1 cellular context compared by ENCODE assay signal in genomic region chr5:126776499-126777256, GRCh38.
A peak's percentile ranks its signal among the peaks of the same experiment; 100 is the strongest.
TF ChIP-seq lines count a peak whose summit lies in the region.

Gene LMNB1 (plus strand): TSS chr5:126777136. CDS start chr5:126777509, 373 bp downstream.

TF ChIP-seq in SK-N-SH, 30 proteins besides CTCF, POLR2A, EP300 and RAD21 (continued from another document):
- peak; percentile 51 for TF ChIP-seq PBX3 (IDR thresholded peaks at IDR 0.05)
- TF ChIP-seq JUND (IDR thresholded peaks at IDR 0.05), result peak; percentile 12; the same call in 1 of the 2 replicates
- no peak for TF ChIP-seq ZBTB33 (IDR thresholded peaks at IDR 0.05; ENCODE audit: borderline replicate concordance, low read depth)
- peak; percentile 97 for TF ChIP-seq USF1 (IDR thresholded peaks at IDR 0.05; ENCODE audit: borderline replicate concordance, low read depth)
- peak; percentile 50 for TF ChIP-seq ELF1 (IDR thresholded peaks at IDR 0.05)
- TF ChIP-seq RCOR1 (IDR thresholded peaks at IDR 0.05; ENCODE audit: low read length), result no peak
- TF ChIP-seq YY1 (IDR thresholded peaks at IDR 0.05; ENCODE audit: low read depth), result peak; percentile 68
- TF ChIP-seq IRF3 (IDR thresholded peaks at IDR 0.05; ENCODE audit: low read depth, low read length), result no peak; the same call in 1 of the 2 replicates
- 0 out of 2 replicates have a peak, but pooled peaks have one; percentile 25 for TF ChIP-seq RXRA (IDR thresholded peaks at IDR 0.05; ENCODE audit: borderline replicate concordance, low read depth)
- TF ChIP-seq SIN3A (IDR thresholded peaks at IDR 0.05; ENCODE audit: borderline replicate concordance, low read depth, low read length), result peak; percentile 96
- TF ChIP-seq GABPA (IDR thresholded peaks at IDR 0.05; ENCODE audit: low read depth), result peak; percentile 55; the same call in 1 of the 2 replicates
- TF ChIP-seq FOXJ3 (CRISPR knock-in tag; IDR thresholded peaks at IDR 0.05), result peak; percentile 11; the same call in 1 of the 2 replicates
- TF ChIP-seq NFIC (IDR thresholded peaks at IDR 0.05; ENCODE audit: borderline replicate concordance), result no peak; the same call in 1 of the 2 replicates
- TF ChIP-seq TAF1 (IDR thresholded peaks at IDR 0.05; ENCODE audit: borderline replicate concordance, low read depth, low read length), result peak; percentile 70
- TF ChIP-seq MEF2A (IDR thresholded peaks at IDR 0.05; ENCODE audit: borderline replicate concordance, low read depth), result no peak
- peak; percentile 6 for TF ChIP-seq CHD2 (IDR thresholded peaks at IDR 0.05; ENCODE audit: low read length, partially characterized antibody)
- TF ChIP-seq EZH2phosphoT487 (IDR thresholded peaks at IDR 0.05; ENCODE audit: borderline replicate concordance, low read depth), result no peak
- peak; percentile 23; the same call in 1 of the 2 replicates for TF ChIP-seq TCF12 (IDR thresholded peaks at IDR 0.05)
- peak; percentile 100 for TF ChIP-seq FOXM1 (IDR thresholded peaks at IDR 0.05; ENCODE audit: low read depth)
